Comparison of ENCODE assay signal across 9 cellular contexts in genomic region chr3:171480526-171480925, GRCh38.
DNase-seq lines count a peak whose midpoint lies in the region; ATAC-seq lines count a peak whose summit lies in the region.
"Had no signal": no experiment of that assay in that cellular context is flagged by ENCODE, and none has a peak within 500 bp of the region (broad histone marks: within the 10 kb centered on the region; RNA-seq: fewer than 3 reads in every experiment).

No MANE protein-coding gene starts in this region.

- ATAC-seq in HG02642 (IDR thresholded peaks at IDR 0.05; ENCODE audit: poor library complexity, unreplicated experiment), result peak; percentile 77
- peak; percentile 74 for ATAC-seq in stimulated activated effector memory CD8-positive, alpha-beta T cell treated with anti-CD3 and anti-CD28 coated beads, Interleukin-12 subunit alpha, Interleukin-12 subunit beta, amount 100 ng/mL, for 72 hours

- DNase-seq in activated T-cell treated with anti-CD3 and anti-CD28 coated beads, Interleukin-2, amount 50 U/mL, for 24 hours, result no peak
- DNase-seq in activated T-cell treated with anti-CD3 and anti-CD28 coated beads for 4 hours (no peak), NCI-H226 (peak; percentile 14), NCI-H2227 (lab: John Stamatoyannopoulos, UW; ENCODE audit: unreplicated experiment) (no peak), NCI-H82 treated with DMSO at 0.1 percent for 48 hours (lab: John Stamatoyannopoulos, UW; ENCODE audit: unreplicated experiment) (no peak), NCI-H524 treated with DMSO at 0.1 percent for 48 hours (lab: John Stamatoyannopoulos, UW) (no peak)
- DNase-seq in stimulated activated effector memory CD8-positive, alpha-beta T cell treated with anti-CD3 and anti-CD28 coated beads, Interleukin-12 subunit alpha, Interleukin-12 subunit beta, amount 100 ng/mL, for 72 hours (ENCODE audit: low spot score in 2 of 2), result no peak
- DNase-seq: stimulated activated CD4-positive, alpha-beta T cell treated with anti-CD3 and anti-CD28 coated beads, Interleukin-1b, Interleukin-23, amount 100 ng/mL, for 48 hours had no signal

- H3K4me1 Mint-ChIP-seq in activated T-cell treated with anti-CD3 and anti-CD28 coated beads, Interleukin-2, amount 50 U/mL, for 24 hours (ENCODE audit: low read depth), result peaks cover 19% of the 10 kb centered on the region
- H3K4me1 Mint-ChIP-seq in stimulated activated effector memory CD8-positive, alpha-beta T cell treated with anti-CD3 and anti-CD28 coated beads, Interleukin-12 subunit alpha, Interleukin-12 subunit beta, amount 100 ng/mL, for 72 hours, result peaks cover 13% of the 10 kb centered on the region

- H3K9me3 Mint-ChIP-seq in activated T-cell treated with anti-CD3 and anti-CD28 coated beads, Interleukin-2, amount 50 U/mL, for 24 hours, result no peaks in the 10 kb centered on the region
- no peaks in the 10 kb centered on the region for H3K9me3 Mint-ChIP-seq in stimulated activated effector memory CD8-positive, alpha-beta T cell treated with anti-CD3 and anti-CD28 coated beads, Interleukin-12 subunit alpha, Interleukin-12 subunit beta, amount 100 ng/mL, for 72 hours

- H3K4me3 Mint-ChIP-seq in activated T-cell treated with anti-CD3 and anti-CD28 coated beads, Interleukin-2, amount 50 U/mL, for 24 hours, result peak overlapping the region; percentile 14
- H3K4me3 Mint-ChIP-seq in stimulated activated effector memory CD8-positive, alpha-beta T cell treated with anti-CD3 and anti-CD28 coated beads, Interleukin-12 subunit alpha, Interleukin-12 subunit beta, amount 100 ng/mL, for 72 hours, result peak overlapping the region; percentile 14

- peak overlapping the region; percentile 38 for H3K27ac Mint-ChIP-seq in activated T-cell treated with anti-CD3 and anti-CD28 coated beads, Interleukin-2, amount 50 U/mL, for 24 hours
- peak overlapping the region; percentile 1 for H3K27ac Mint-ChIP-seq in stimulated activated effector memory CD8-positive, alpha-beta T cell treated with anti-CD3 and anti-CD28 coated beads, Interleukin-12 subunit alpha, Interleukin-12 subunit beta, amount 100 ng/mL, for 72 hours

- no peaks in the 10 kb centered on the region for H3K36me3 Mint-ChIP-seq in activated T-cell treated with anti-CD3 and anti-CD28 coated beads, Interleukin-2, amount 50 U/mL, for 24 hours (ENCODE audit: low read depth)
- H3K36me3 Mint-ChIP-seq in stimulated activated effector memory CD8-positive, alpha-beta T cell treated with anti-CD3 and anti-CD28 coated beads, Interleukin-12 subunit alpha, Interleukin-12 subunit beta, amount 100 ng/mL, for 72 hours, result no peaks in the 10 kb centered on the region

- H3K27me3 Mint-ChIP-seq in activated T-cell treated with anti-CD3 and anti-CD28 coated beads, Interleukin-2, amount 50 U/mL, for 24 hours, result no peaks in the 10 kb centered on the region
